ENCODE assay signal across 9 cellular contexts in the genomic region with DNA sequence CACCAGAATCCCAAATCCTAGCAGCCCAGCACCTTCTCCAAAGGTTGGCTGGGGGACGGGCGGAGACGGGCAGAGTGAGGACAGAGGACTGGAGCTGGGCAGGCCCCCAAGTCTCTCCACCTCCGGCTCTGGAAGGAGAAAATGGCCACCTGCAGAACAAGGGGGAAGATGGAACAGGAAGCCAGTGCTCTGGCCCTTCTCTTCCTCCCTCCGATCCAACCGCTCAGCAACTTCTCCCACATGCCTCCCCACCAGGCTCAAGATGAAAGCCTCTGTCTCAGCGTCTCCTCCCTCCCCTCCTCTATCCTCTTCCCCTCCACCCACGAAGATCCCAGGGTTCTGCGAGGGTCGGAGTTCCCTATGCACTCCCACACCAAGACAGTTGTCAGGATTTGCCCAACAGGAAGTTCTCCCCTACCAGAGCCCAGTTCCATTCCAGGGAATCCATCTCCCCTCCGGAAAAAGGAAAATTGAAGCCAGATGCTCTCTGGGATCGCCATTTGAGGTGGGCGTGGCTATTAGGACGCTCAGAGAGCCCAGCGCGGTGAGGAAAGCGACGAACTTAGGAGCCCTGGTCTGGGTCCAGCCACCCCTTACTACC. TPM values are rescaled to one million over a fixed set of nuclear protein-coding genes. Genes with fewer than 3 reads are reported as not detected.
A peak's percentile ranks its signal among the peaks of the same experiment; 100 is the strongest.
DNase-seq lines count a peak whose midpoint lies in the region; ATAC-seq and TF ChIP-seq lines count a peak whose summit lies in the region.
"Had no signal": no experiment of that assay in that cellular context is flagged by ENCODE, and none has a peak within 500 bp of the region (broad histone marks: within the 10 kb centered on the region; RNA-seq: fewer than 3 reads in every experiment).

No MANE protein-coding gene starts in this region.

- H3K36me3 Mint-ChIP-seq in CD14-positive monocyte = peaks cover 80 to 94% of the 10 kb centered on the region in 2 donors
- H3K36me3 Mint-ChIP-seq in CD4-positive, alpha-beta T cell (ENCODE audit: low read depth) = peaks cover 78% of the 10 kb centered on the region

- H3K27ac Mint-ChIP-seq in CD14-positive monocyte = peak overlapping the region in 2 of 7 donors; percentile 68 to 81
- H3K27ac Mint-ChIP-seq in CD4-positive, alpha-beta T cell = no peak overlapping the region
- H3K27ac Mint-ChIP-seq: activated B cell treated with CpG ODN at 0.5 μM for 24 hours had no signal

- DNase-seq in DMS153 treated with DMSO at 0.1 percent for 48 hours (lab: John Stamatoyannopoulos, UW; ENCODE audit: unreplicated experiment) (peak; percentile 63), right cardiac atrium (peak; percentile 61 to 76 (median 67)), CD14-positive monocyte (ENCODE audit: low spot score) (no peak)
- DNase-seq in CD4-positive, alpha-beta T cell = no peak
- DNase-seq: activated B cell treated with CpG ODN at 0.5 μM for 24 hours had no signal

- peaks cover 2% of the 10 kb centered on the region for H3K4me1 Mint-ChIP-seq in CD14-positive monocyte
- H3K4me1 Mint-ChIP-seq in CD4-positive, alpha-beta T cell (ENCODE audit: low read depth) = peaks cover 13% of the 10 kb centered on the region
- H3K4me1 Mint-ChIP-seq: activated B cell treated with CpG ODN at 0.5 μM for 24 hours had no signal

- CTCF ChIA-PET in CD4-positive, alpha-beta T cell (lab: Charles Lee) = no interaction called here

- H3K9me3 ChIP-seq in right cardiac atrium (ENCODE audit: control insufficient read depth, low read length) = no peaks in the 10 kb centered on the region
- no peaks in the 10 kb centered on the region for H3K9me3 ChIP-seq in CD4-positive, alpha-beta T cell (ENCODE audit: control insufficient read depth, low read length)

- 17% methylated on average over 18 of the region's 18 CpGs for WGBS in right cardiac atrium

- H3K4me3 ChIP-seq in right cardiac atrium (ENCODE audit: low read length) = peak overlapping the region; percentile 48
- H3K4me3 ChIP-seq in rectal smooth muscle tissue (ENCODE audit: low read length) = peak overlapping the region; percentile 50

- no peak for TF ChIP-seq CTCF in CD14-positive monocyte (IDR thresholded peaks at IDR 0.05)
- no peak for TF ChIP-seq CTCF in CD4-positive, alpha-beta T cell (IDR thresholded peaks at IDR 0.05)

- peaks cover 0 to 1% (median 0%) of the 10 kb centered on the region in 7 donors for H3K9me3 Mint-ChIP-seq in CD14-positive monocyte
- no peaks in the 10 kb centered on the region for H3K9me3 Mint-ChIP-seq in CD4-positive, alpha-beta T cell
- H3K9me3 Mint-ChIP-seq: activated B cell treated with CpG ODN at 0.5 μM for 24 hours had no signal

- H3K27ac ChIP-seq in right cardiac atrium (ENCODE audit: low read length) (peak overlapping the region; percentile 87), rectal smooth muscle tissue (ENCODE audit: low read depth, low read length) (no peak overlapping the region)
- H3K27ac ChIP-seq in CD4-positive, alpha-beta T cell (ENCODE audit: low read depth, low read length) = no peak overlapping the region

- no peak overlapping the region for H3K4me3 Mint-ChIP-seq in CD14-positive monocyte
- H3K4me3 Mint-ChIP-seq in CD4-positive, alpha-beta T cell = no peak overlapping the region
- H3K4me3 Mint-ChIP-seq: activated B cell treated with CpG ODN at 0.5 μM for 24 hours had no signal

- H3K27me3 ChIP-seq in right cardiac atrium (ENCODE audit: control insufficient read depth, insufficient read depth) (no peaks in the 10 kb centered on the region), rectal smooth muscle tissue (ENCODE audit: control insufficient read depth, insufficient read depth, low read length) (peaks cover 2% of the 10 kb centered on the region)
- no peaks in the 10 kb centered on the region for H3K27me3 ChIP-seq in CD4-positive, alpha-beta T cell (ENCODE audit: control insufficient read depth, insufficient read depth, low read length)

- H3K4me1 ChIP-seq in right cardiac atrium (ENCODE audit: control insufficient read depth, insufficient read depth, low read length) = no peaks in the 10 kb centered on the region
- H3K4me1 ChIP-seq in rectal smooth muscle tissue (ENCODE audit: control insufficient read depth, insufficient read depth, low read length) = no peaks in the 10 kb centered on the region

- intact Hi-C loops in right cardiac atrium (cut with DNase I) (no loop called here), CD14-positive monocyte (cut with micrococcal nuclease) (no loop called here)
- intact Hi-C loops in CD4-positive, alpha-beta T cell (cut with DNase I, micrococcal nuclease) = no loop called here

- H3K27me3 Mint-ChIP-seq in CD14-positive monocyte (ENCODE audit: low read depth in 3 of 3) = no peaks in the 10 kb centered on the region
- no peaks in the 10 kb centered on the region for H3K27me3 Mint-ChIP-seq in CD4-positive, alpha-beta T cell
- H3K27me3 Mint-ChIP-seq: activated B cell treated with CpG ODN at 0.5 μM for 24 hours had no signal

- no peak overlapping the region for H3K9ac ChIP-seq in rectal smooth muscle tissue (ENCODE audit: low read length)

- ATAC-seq in SK-N-SH treated with all-trans-retinoic acid at 6 μM for 48 hours (peak; percentile 83), right cardiac atrium (peak; percentile 70 to 83), HG02840 (IDR thresholded peaks at IDR 0.05; ENCODE audit: low FRiP score, unreplicated experiment) (no peak), HG03565 (IDR thresholded peaks at IDR 0.05; ENCODE audit: unreplicated experiment) (no peak)
- no peak for ATAC-seq in CD4-positive, alpha-beta T cell (ENCODE audit: poor library complexity)

- H3K36me3 ChIP-seq in rectal smooth muscle tissue (ENCODE audit: control insufficient read depth, insufficient read depth, low read length) = no peaks in the 10 kb centered on the region

- POLR2A ChIA-PET in CD4-positive, alpha-beta T cell (lab: Charles Lee) = no interaction called here

TF ChIP-seq in SK-N-SH treated with all-trans-retinoic acid at 6 μM for 48 hours, 23 proteins besides CTCF, POLR2A, EP300 and RAD21:
- TF ChIP-seq TCF4 (CRISPR knock-in tag; IDR thresholded peaks at IDR 0.05; ENCODE audit: borderline replicate concordance) = peak; percentile 60; the same call in 1 of the 2 replicates
- TF ChIP-seq RARB (CRISPR knock-in tag; IDR thresholded peaks at IDR 0.05) = no peak

RNA-seq across cellular contexts. Expression of gene ADA2, which starts 20.0 kb away (rescaled TPM):
- total RNA-seq in right cardiac atrium = 10 to 100 TPM; 20.1 to 51.6 (median 34.8) TPM
- polyA plus RNA-seq in right cardiac atrium (25.4 TPM), CD14-positive monocyte (100 to 1,000 TPM; 336 to 553 TPM)
- total RNA-seq in CD4-positive, alpha-beta T cell = 10 to 100 TPM; 64.4 to 66.0 TPM

RNA-seq across cellular contexts. Expression of gene HDHD5, which starts 40.2 kb away (rescaled TPM):
- total RNA-seq in right cardiac atrium = 10 to 100 TPM; 28.2 to 41.2 (median 35.9) TPM
- 37.9 TPM for polyA plus RNA-seq in right cardiac atrium
- 100 to 1,000 TPM in 1 of 2 donors, 10 to 100 TPM in 1; 79.9 to 119 TPM for polyA plus RNA-seq in CD14-positive monocyte
- 10 to 100 TPM; 11.0 to 11.6 TPM for total RNA-seq in CD4-positive, alpha-beta T cell

Comparison
In these comparisons a context has a peak if more than half of its experiments do, and no peak if none do; other contexts are left out.
1. DNase-seq: peak in DMS153 treated with DMSO at 0.1 percent for 48 hours (single experiment) and right cardiac atrium (3 of 3); none in CD14-positive monocyte (single experiment) and CD4-positive, alpha-beta T cell (0 of 10).
2. ATAC-seq: peak in SK-N-SH treated with all-trans-retinoic acid at 6 μM for 48 hours (single experiment) and right cardiac atrium (2 of 2); none in HG02840 (single experiment), HG03565 (single experiment) and CD4-positive, alpha-beta T cell (single experiment).